In genomic region chr20:47785321-47785899, GRCh38 we compare ENCODE assay signal across 7 cellular contexts. TPM values are rescaled to one million over a fixed set of nuclear protein-coding genes. Genes with fewer than 3 reads are reported as not detected.
DNase-seq lines count a peak whose midpoint lies in the region; ATAC-seq, FAIRE-seq and TF ChIP-seq lines count a peak whose summit lies in the region.

Gene SULF2, minus strand, starts transcription at chr20:47785481. Its CDS starts 28,118 bp downstream, at chr20:47757363.

- WGBS in neuronal stem cell (ENCODE audit: extremely low coverage in 2 of 2, insufficient read length in 2 of 2, insufficient replicate concordance in 1 of 2), 2 donors = no CpG with 5 or more reads among the region's 90 CpGs

- peak within 1 kb of the TSS; percentile 73 for H3K14ac ChIP-seq in neuronal stem cell (ENCODE audit: low read length)

- H3K18ac ChIP-seq in neuronal stem cell (ENCODE audit: low read length) = peak within 1 kb of the TSS; percentile 87

- H3K27ac ChIP-seq in GM23338 (ENCODE audit: low read depth) = no peak within 1 kb of the TSS
- peak within 1 kb of the TSS; percentile 15; the same call in 1 of the 2 replicates for H3K27ac ChIP-seq in VCaP
- H3K27ac ChIP-seq in neuronal stem cell (replicated peaks; ENCODE audit: low read length) = peak within 1 kb of the TSS; percentile 37

- no peaks in the 10 kb centered on the region for H4K20me1 ChIP-seq in GM23338 (replicated peaks; ENCODE audit: insufficient read depth)

- H3K36me3 Mint-ChIP-seq in GM23338 (ENCODE audit: low read depth) = no peaks in the 10 kb centered on the region; the same call in 2 of the 3 replicates

- no peaks in the 10 kb centered on the region for H3K9me3 Mint-ChIP-seq in GM23338

- H3K9ac ChIP-seq in neuronal stem cell (ENCODE audit: low read depth, low read length, poor library complexity) = peak within 1 kb of the TSS; percentile 89

- FAIRE-seq in frontal cortex (lab: Jason Lieb, UNC) = no peak

- no peak; the same call in 2 of the 3 replicates for ATAC-seq in GM23338
- ATAC-seq in HG03439 (IDR thresholded peaks at IDR 0.05; ENCODE audit: unreplicated experiment) = no peak
- no peak for ATAC-seq in HG03354 (IDR thresholded peaks at IDR 0.05; ENCODE audit: poor library complexity, severe bottlenecking, unreplicated experiment)

- H4K91ac ChIP-seq in neuronal stem cell (ENCODE audit: low read depth, low read length, poor library complexity) = no peak within 1 kb of the TSS

- no peak within 1 kb of the TSS for H2AK5ac ChIP-seq in neuronal stem cell (ENCODE audit: low read depth, low read length)

- H3K4me1 Mint-ChIP-seq in GM23338 = peaks cover 27% of the 10 kb centered on the region

- H3K27me3 ChIP-seq in GM23338 (ENCODE audit: insufficient read depth) = peaks cover 48% of the 10 kb centered on the region
- peaks cover 0 to 4% (median 0%) of the 10 kb centered on the region in 3 experiments for H3K27me3 ChIP-seq in neuronal stem cell (ENCODE audit: control insufficient read depth in 3 of 3, insufficient read depth in 3 of 3, low read depth in 1 of 3, low read length in 3 of 3)

- H2AFZ ChIP-seq in GM23338 (peak within 1 kb of the TSS; percentile 98), neuronal stem cell (ENCODE audit: low read length) (peak within 1 kb of the TSS; percentile 94)

- H2BK12ac ChIP-seq in neuronal stem cell (ENCODE audit: low read length) = peak within 1 kb of the TSS; percentile 68

- H3K9me2 ChIP-seq in GM23338 (ENCODE audit: insufficient read depth) = no peaks in the 10 kb centered on the region

- DNase-seq in GM23338 (ENCODE audit: low spot score) (peak; percentile 61), frontal cortex (ENCODE audit: low spot score in 2 of 2) (peak in 1 of 2 donors; percentile 50), neuronal stem cell (ENCODE audit: low spot score) (peak; percentile 35), GOT3 (lab: John Stamatoyannopoulos, UW) (no peak)

- peak within 1 kb of the TSS; percentile 93 for H2BK15ac ChIP-seq in neuronal stem cell (ENCODE audit: low read length)

- H3K9me3 ChIP-seq in neuronal stem cell (replicated peaks in 1 of 2; ENCODE audit: control insufficient read depth in 2 of 2, insufficient read depth in 1 of 2, low read depth in 1 of 2, low read length in 2 of 2) = no peaks in the 10 kb centered on the region

- no peaks in the 10 kb centered on the region for H3K79me2 ChIP-seq in GM23338 (replicated peaks; ENCODE audit: insufficient read depth)

- no peak within 1 kb of the TSS for H2BK120ac ChIP-seq in neuronal stem cell (ENCODE audit: low read depth, low read length)

- H3K4me3 ChIP-seq in GM23338 (peak within 1 kb of the TSS; percentile 82), neuronal stem cell (ENCODE audit: low read length in 2 of 2) (peak within 1 kb of the TSS; percentile 80 to 84)

- peak within 1 kb of the TSS; percentile 93 for H3K4me2 ChIP-seq in GM23338
- H3K4me2 ChIP-seq in neuronal stem cell (ENCODE audit: insufficient read depth, low read length, poor library complexity, severe bottlenecking) = peak within 1 kb of the TSS; percentile 74

- H3K27ac Mint-ChIP-seq in GM23338 = no peak within 1 kb of the TSS

- H3K4me1 ChIP-seq in GM23338 (ENCODE audit: insufficient read depth) (peaks cover 12% of the 10 kb centered on the region; the same call in 1 of the 2 replicates), neuronal stem cell (ENCODE audit: control insufficient read depth in 2 of 2, insufficient read depth in 1 of 2, low read depth in 1 of 2, low read length in 2 of 2) (peaks cover 14 to 25% of the 10 kb centered on the region in 2 donors)

- H3F3A ChIP-seq in GM23338 (replicated peaks; ENCODE audit: low read depth) = 0 out of 2 replicates have a peak, but pooled peaks cover 3% of the 10 kb centered on the region

- peaks cover 27% of the 10 kb centered on the region for H3K27me3 Mint-ChIP-seq in GM23338 (ENCODE audit: insufficient read depth, low read depth, poor library complexity)

- H3K23ac ChIP-seq in neuronal stem cell (ENCODE audit: low read depth, low read length, poor library complexity) = peak within 1 kb of the TSS; percentile 74

- no peak within 1 kb of the TSS for H4K8ac ChIP-seq in neuronal stem cell (ENCODE audit: low read depth, low read length)

- no peak within 1 kb of the TSS for H3K4ac ChIP-seq in neuronal stem cell (ENCODE audit: low read length)

- no peak for TF ChIP-seq CTCF in GM23338 (conservative IDR thresholded peaks at IDR 0.05; ENCODE audit: low read depth in 2 of 2)
- TF ChIP-seq CTCF in VCaP (conservative IDR thresholded peaks at IDR 0.05) = no peak

- no peaks in the 10 kb centered on the region for H3K36me3 ChIP-seq in GM23338 (ENCODE audit: insufficient read depth)
- no peaks in the 10 kb centered on the region for H3K36me3 ChIP-seq in neuronal stem cell (replicated peaks in 1 of 2; ENCODE audit: control insufficient read depth in 2 of 2, insufficient read depth in 2 of 2, low read length in 2 of 2)

- peak within 1 kb of the TSS; percentile 89 for H3K4me3 Mint-ChIP-seq in GM23338

- H2BK5ac ChIP-seq in neuronal stem cell (ENCODE audit: low read length) = no peak within 1 kb of the TSS

- peaks cover 1% of the 10 kb centered on the region for H3K79me1 ChIP-seq in neuronal stem cell (ENCODE audit: low read depth, low read length)

TF ChIP-seq in GM23338, 12 proteins besides CTCF, POLR2A, EP300 and RAD21 (continues in another document):
- TF ChIP-seq JUNB (IDR thresholded peaks at IDR 0.05; ENCODE audit: unreplicated experiment) = no peak
- TF ChIP-seq NANOG (IDR thresholded peaks at IDR 0.05; ENCODE audit: borderline replicate concordance) = no peak
- no peak for TF ChIP-seq EZH2phosphoT487 (IDR thresholded peaks at IDR 0.05; ENCODE audit: unreplicated experiment)
- no peak for TF ChIP-seq ETS1 (IDR thresholded peaks at IDR 0.05)

RNA-seq across cellular contexts. Expression of gene SULF2, which starts in this region (rescaled TPM):
- total RNA-seq in GM23338 (2014; rRNA removed; shearing (Covaris generic)) = 14.0 and 20.7 TPM in 2 replicates
- 9.5 and 10.7 TPM in 2 replicates for polyA plus RNA-seq in GM23338 (2016; fragmentation: Nextera tagmentation; extraction: Ambion mirVana)
- 18.8 TPM for total RNA-seq in frontal cortex
- polyA plus RNA-seq in neuronal stem cell (2013, experiment 1 of 2) = 46.1 TPM
- 48.2 TPM for polyA plus RNA-seq in neuronal stem cell (2013, experiment 2 of 2)
